22 cellular contexts compared by ENCODE assay signal in the genomic region with DNA sequence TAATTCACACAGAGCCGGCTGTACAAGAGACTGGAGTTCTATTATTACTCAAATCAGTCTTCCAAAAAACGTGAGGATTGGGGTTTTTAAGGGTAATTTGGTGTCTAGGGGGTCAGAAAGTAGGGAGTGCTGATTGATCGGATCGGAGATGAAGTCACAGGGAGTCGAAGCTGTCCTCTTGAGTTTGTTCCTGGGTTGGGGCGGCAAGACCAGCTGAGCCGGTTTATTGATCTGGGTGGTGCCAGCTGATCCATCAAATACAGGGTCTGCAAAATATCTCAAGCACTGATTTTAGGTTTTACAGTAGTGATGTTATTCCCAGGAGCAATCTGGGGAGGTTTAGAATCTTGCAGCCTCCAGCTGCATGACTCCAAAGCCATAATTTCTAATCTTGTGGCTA.
DNase-seq lines count a peak whose midpoint lies in the region; FAIRE-seq and TF ChIP-seq lines count a peak whose summit lies in the region.
"Had no signal": no experiment of that assay in that cellular context is flagged by ENCODE, and none has a peak within 500 bp of the region (broad histone marks: within the 10 kb centered on the region; RNA-seq: fewer than 3 reads in every experiment).

No MANE protein-coding gene starts in this region.

- no peaks in the 10 kb centered on the region for H3K27me3 Mint-ChIP-seq in Calu3 (ENCODE audit: unreplicated experiment)
- H3K27me3 Mint-ChIP-seq: CD4-positive, alpha-beta T cell had no signal

- H3K9me3 Mint-ChIP-seq in Calu3 (ENCODE audit: low read depth, unreplicated experiment), result peaks cover 6% of the 10 kb centered on the region

- H3K36me3 Mint-ChIP-seq in Calu3 (ENCODE audit: insufficient read depth, unreplicated experiment), result no peaks in the 10 kb centered on the region
- H3K36me3 Mint-ChIP-seq: CD8-positive, alpha-beta T cell had no signal

- H3K27ac Mint-ChIP-seq in Calu3 (ENCODE audit: unreplicated experiment), result no peak overlapping the region
- H3K27ac Mint-ChIP-seq: CD4-positive, alpha-beta T cell; CD8-positive, alpha-beta T cell had no signal

- no peak for TF ChIP-seq CTCF in Calu3 (IDR thresholded peaks at IDR 0.05; ENCODE audit: unreplicated experiment)

- CTCF ChIA-PET in Calu3 (lab: Charles Lee), result no interaction called here

- no peak overlapping the region for H3K4me3 Mint-ChIP-seq in Calu3 (ENCODE audit: low read depth, unreplicated experiment)
- H3K4me3 Mint-ChIP-seq: CD4-positive, alpha-beta T cell; CD8-positive, alpha-beta T cell had no signal

- intact Hi-C loops in Calu3 (cut with micrococcal nuclease; ENCODE audit: unreplicated experiment), result no loop called here

- DNase-seq in Calu3 (peak; percentile 51), mucosa of gallbladder (ENCODE audit: low spot score) (peak; percentile 75), GM19239 (ENCODE audit: insufficient read length, low spot score) (no peak), NCI-H2227 (lab: John Stamatoyannopoulos, UW; ENCODE audit: unreplicated experiment) (no peak)
- DNase-seq in effector CD8-positive, alpha-beta T cell (lab: John Stamatoyannopoulos, UW), result no peak
- DNase-seq: 8988T; ACHN; BE2C; Caco-2; CD4-positive, alpha-beta T cell; CD8-positive, alpha-beta T cell; DMS 273 treated with DMSO at 0.1 percent for 48 hours; DMS153; DMS53; DMS79; DND-41; EL; GDM1 had no signal

- FAIRE-seq in GM19239 (lab: Jason Lieb, UNC), result no peak
- FAIRE-seq: A204.1, GM12878, GM12892, GM18507 had no signal

- no peaks in the 10 kb centered on the region for H3K4me1 Mint-ChIP-seq in Calu3 (ENCODE audit: low read depth, unreplicated experiment)

- no TSS peak for BruUV-seq in Calu3 (replicated peaks; lab: Mats Ljungman, UMichigan)

Comparison
In these comparisons a context has a peak if more than half of its experiments do, and no peak if none do; other contexts are left out.
1. DNase-seq: peak in Calu3 (single experiment) and mucosa of gallbladder (single experiment); none in effector CD8-positive, alpha-beta T cell (single experiment), GM19239 (single experiment) and NCI-H2227 (single experiment).